In the genomic region with DNA sequence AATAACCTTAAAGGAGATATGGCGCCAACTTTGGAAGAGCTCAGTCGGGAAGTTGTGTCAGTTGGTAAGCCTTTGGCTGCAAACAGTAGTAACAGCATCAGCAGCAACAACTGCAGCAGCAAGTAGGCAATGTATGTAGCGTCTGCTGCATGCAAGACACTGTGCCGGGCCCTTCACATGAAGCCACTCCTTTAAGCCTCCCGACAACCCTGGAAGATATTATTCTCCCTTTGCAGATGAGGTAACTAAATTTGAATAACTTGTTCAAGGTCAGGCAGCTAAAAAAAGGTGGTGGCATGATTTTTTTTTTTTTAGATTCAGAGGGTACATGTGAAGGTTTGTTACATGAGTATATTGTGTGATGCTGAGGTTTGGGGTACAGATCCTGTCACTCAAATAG, we compare ENCODE assay signal across 24 cellular contexts. TPM values are rescaled to one million over a fixed set of nuclear protein-coding genes. Genes with fewer than 3 reads are reported as not detected.
DNase-seq lines count a peak whose midpoint lies in the region; ATAC-seq, FAIRE-seq and TF ChIP-seq lines count a peak whose summit lies in the region.
"Had no signal": no experiment of that assay in that cellular context is flagged by ENCODE, and none has a peak within 500 bp of the region (broad histone marks: within the 10 kb centered on the region; RNA-seq: fewer than 3 reads in every experiment).

No MANE protein-coding gene starts in this region.

- H3K23ac ChIP-seq in H1 (ENCODE audit: insufficient read length), result no peak overlapping the region

- TF ChIP-seq POLR2A in H1 (IDR thresholded peaks at IDR 0.05; ENCODE audit: control extremely low read depth in 1 of 2, low read depth in 2 of 2, low read length in 2 of 2) (no peak), spleen (IDR thresholded peaks at IDR 0.05) (no peak)

- peaks cover 7% of the 10 kb centered on the region for H3K4me1 Mint-ChIP-seq in activated CD8-positive, alpha-beta T cell treated with anti-CD3 and anti-CD28 coated beads for 36 hours (ENCODE audit: low read depth)

- H2AFZ ChIP-seq in Karpas-422 (ENCODE audit: low read length) (no peak overlapping the region), H1 (ENCODE audit: low read length) (no peak overlapping the region)
- H2AFZ ChIP-seq: PC-9 had no signal

- peaks cover 34 to 84% (median 70%) of the 10 kb centered on the region in 10 experiments for H3K4me1 ChIP-seq in BLaER1 treated with 17β-estradiol and CSF1 and Interleukin-3, amounts not matched to agents 10 nM and 100 nM
- H3K4me1 ChIP-seq in Karpas-422 (ENCODE audit: low read length) (peaks cover 72% of the 10 kb centered on the region), H1 (replicated peaks in 1 of 4; ENCODE audit: control insufficient read depth in 3 of 4, insufficient read depth in 4 of 4, low read length in 3 of 4) (peaks cover 12 to 26% (median 19%) of the 10 kb centered on the region in 4 experiments), spleen (peaks cover 8 to 89% (median 58%) of the 10 kb centered on the region in 6 donors)
- H3K4me1 ChIP-seq: SJSA1 had no signal

- no peaks in the 10 kb centered on the region for H3K9me2 ChIP-seq in Karpas-422 (replicated peaks; ENCODE audit: insufficient read depth, low read length)

- no peak overlapping the region for H2BK12ac ChIP-seq in H1 (ENCODE audit: low read depth, low read length)

- no peak overlapping the region for H2BK20ac ChIP-seq in H1 (ENCODE audit: low read length)

- peaks cover 0 to 17% (median 0%) of the 10 kb centered on the region in 11 experiments; a peak in 6 of 22 replicates for H3K36me3 ChIP-seq in BLaER1 treated with 17β-estradiol and CSF1 and Interleukin-3, amounts not matched to agents 10 nM and 100 nM
- H3K36me3 ChIP-seq in Karpas-422 (ENCODE audit: insufficient read depth, low read length) (peaks cover 24% of the 10 kb centered on the region), H1 (ENCODE audit: control insufficient read depth in 2 of 4, insufficient read depth in 4 of 4, low read length in 3 of 4) (no peaks in the 10 kb centered on the region), spleen (peaks cover 0 to 11% (median 0%) of the 10 kb centered on the region in 6 donors)

- no peak overlapping the region for H2BK15ac ChIP-seq in H1 (ENCODE audit: low read length)

- no peak overlapping the region for H3K18ac ChIP-seq in H1 (ENCODE audit: extremely low read depth, low read length)

- TF ChIP-seq RAD21 in H1 (IDR thresholded peaks at IDR 0.05 in 1 of 2, conservative IDR thresholded peaks at IDR 0.05 in 1 of 2; ENCODE audit: low read depth in 2 of 2, low read length in 2 of 2), result no peak

- H4K20me1 ChIP-seq in BLaER1 treated with 17β-estradiol and CSF1 and Interleukin-3, amounts not matched to agents 10 nM and 100 nM, result peaks cover 0 to 9% (median 0%) of the 10 kb centered on the region in 11 experiments; a peak in 5 of 22 replicates
- no peaks in the 10 kb centered on the region for H4K20me1 ChIP-seq in Karpas-422 (ENCODE audit: insufficient read depth, low read depth, low read length)
- H4K20me1 ChIP-seq in H1 (replicated peaks in 1 of 2; ENCODE audit: control insufficient read depth in 1 of 2, insufficient read depth in 2 of 2, low read length in 2 of 2), result peaks cover 0 to 4% of the 10 kb centered on the region in 2 experiments

- no peaks in the 10 kb centered on the region for H3K9me3 ChIP-seq in BLaER1 treated with 17β-estradiol and CSF1 and Interleukin-3, amounts not matched to agents 10 nM and 100 nM (replicated peaks in 1 of 11)
- no peaks in the 10 kb centered on the region; the same call in 1 of the 2 replicates for H3K9me3 ChIP-seq in Karpas-422 (ENCODE audit: low read length)
- H3K9me3 ChIP-seq in H1 (ENCODE audit: insufficient read depth in 2 of 2, low read depth in 1 of 2, low read length in 1 of 2), result no peaks in the 10 kb centered on the region
- H3K9me3 ChIP-seq in spleen, result no peaks in the 10 kb centered on the region
- H3K9me3 ChIP-seq: SJSA1 had no signal

- intact Hi-C loops in spleen (cut with DNase I; ENCODE audit: low total_unique reads), result no loop called here
- intact Hi-C loops in activated CD8-positive, alpha-beta T cell treated with anti-CD3 and anti-CD28 coated beads for 36 hours (cut with micrococcal nuclease), result no loop called here

- no peaks in the 10 kb centered on the region for H3K9me3 Mint-ChIP-seq in activated CD8-positive, alpha-beta T cell treated with anti-CD3 and anti-CD28 coated beads for 36 hours
- H3K9me3 Mint-ChIP-seq: CD8-positive, alpha-beta T cell had no signal

- no peak overlapping the region for H3K4me3 ChIP-seq in BLaER1 treated with 17β-estradiol and CSF1 and Interleukin-3, amounts not matched to agents 10 nM and 100 nM
- H3K4me3 ChIP-seq in Karpas-422 (ENCODE audit: low read length), result peak overlapping the region; percentile 55
- no peak overlapping the region for H3K4me3 ChIP-seq in H1 (ENCODE audit: extremely low read depth in 1 of 4, insufficient read depth in 2 of 4, low read depth in 3 of 4, low read length in 4 of 4)
- no peak overlapping the region for H3K4me3 ChIP-seq in spleen
- H3K4me3 ChIP-seq: PC-9, SJSA1 had no signal

- H3K79me2 ChIP-seq in Karpas-422 (ENCODE audit: low read length) (peaks cover 68% of the 10 kb centered on the region), H1 (ENCODE audit: control insufficient read depth in 1 of 2, insufficient read depth in 2 of 2, low read length in 2 of 2) (peaks cover 0 to 59% of the 10 kb centered on the region in 2 experiments; a peak in 3 of 4 replicates)

- H3K4me2 ChIP-seq in BLaER1 treated with 17β-estradiol and CSF1 and Interleukin-3, amounts not matched to agents 10 nM and 100 nM, result peak overlapping the region in 6 of 11 experiments; percentile 22 to 47 (median 33); a peak in 6 of 22 replicates
- H3K4me2 ChIP-seq in Karpas-422 (ENCODE audit: low read depth, low read length, poor library complexity, severe bottlenecking), result peak overlapping the region; percentile 78
- no peak overlapping the region for H3K4me2 ChIP-seq in H1 (ENCODE audit: insufficient read depth in 1 of 2, low read depth in 2 of 2, low read length in 2 of 2)
- H3K4me2 ChIP-seq: PC-9 had no signal

- H3K27ac Mint-ChIP-seq in activated CD8-positive, alpha-beta T cell treated with anti-CD3 and anti-CD28 coated beads for 36 hours, result no peak overlapping the region
- H3K27ac Mint-ChIP-seq: CD8-positive, alpha-beta T cell had no signal

- H3K27me3 ChIP-seq in BLaER1 treated with 17β-estradiol and CSF1 and Interleukin-3, amounts not matched to agents 10 nM and 100 nM, result no peaks in the 10 kb centered on the region
- H3K27me3 ChIP-seq in Karpas-422 (ENCODE audit: low read length) (no peaks in the 10 kb centered on the region), H1 (replicated peaks in 1 of 4; ENCODE audit: control insufficient read depth in 3 of 4, extremely low read depth in 1 of 4, insufficient read depth in 3 of 4, low read length in 3 of 4) (no peaks in the 10 kb centered on the region), spleen (replicated peaks in 1 of 7) (no peaks in the 10 kb centered on the region)
- H3K27me3 ChIP-seq: SJSA1 had no signal

- no peak for TF ChIP-seq CTCF in H1 (IDR thresholded peaks at IDR 0.05; ENCODE audit: control extremely low read depth in 1 of 3, insufficient read depth in 1 of 3, low read depth in 1 of 3, low read length in 3 of 3)
- no peak for TF ChIP-seq CTCF in spleen (IDR thresholded peaks at IDR 0.05 in 8 of 11, conservative IDR thresholded peaks at IDR 0.05 in 3 of 11)
- no peak for TF ChIP-seq CTCF in activated CD8-positive, alpha-beta T cell treated with anti-CD3 and anti-CD28 coated beads for 36 hours (IDR thresholded peaks at IDR 0.05)

- H3K27me3 Mint-ChIP-seq in activated CD8-positive, alpha-beta T cell treated with anti-CD3 and anti-CD28 coated beads for 36 hours, result no peaks in the 10 kb centered on the region

- DNase-seq in Karpas-422, result peak; percentile 96
- DNase-seq in H1 (ENCODE audit: low read depth in 1 of 2, low spot score in 2 of 2), result no peak
- no peak for DNase-seq in spleen
- DNase-seq in NCI-H1417 treated with DMSO at 0.1 percent for 48 hours (lab: John Stamatoyannopoulos, UW), result no peak
- DNase-seq in activated CD8-positive, alpha-beta T cell treated with anti-CD3 and anti-CD28 coated beads for 36 hours, result no peak
- DNase-seq in activated CD4-positive, alpha-beta T cell treated with anti-CD3 and anti-CD28 coated beads, Interleukin-2, amount 50 U/mL, for 4 hours, result no peak
- DNase-seq: CD8-positive, alpha-beta T cell; DND-41; NCI-H1436; NCI-H1930; NCI-H226; NCI-H524; NCI-H82; PC-9 had no signal

- CTCF ChIA-PET in H1 (lab: Charles Lee; ENCODE audit: partially characterized antibody), result interaction anchor here (0.5 to 4.1 kb wide), 6 partner anchors 17 to 316 kb away, joined by 3 to 11 read pairs (median 4); no protein-coding TSS in a partner anchor
- CTCF ChIA-PET in activated CD8-positive, alpha-beta T cell treated with anti-CD3 and anti-CD28 coated beads for 36 hours (lab: Charles Lee), result no interaction called here

- H3K56ac ChIP-seq in H1 (replicated peaks; ENCODE audit: insufficient read length, low read depth, low read length), result no peak overlapping the region

- no peak overlapping the region for H2BK120ac ChIP-seq in H1 (replicated peaks; ENCODE audit: low read depth, low read length)

- H4K91ac ChIP-seq in H1 (replicated peaks; ENCODE audit: insufficient read length, low read length), result no peak overlapping the region

- no peak overlapping the region for H3K4me3 Mint-ChIP-seq in activated CD8-positive, alpha-beta T cell treated with anti-CD3 and anti-CD28 coated beads for 36 hours
- H3K4me3 Mint-ChIP-seq: CD8-positive, alpha-beta T cell had no signal

- no peak overlapping the region for H3K4ac ChIP-seq in H1 (replicated peaks; ENCODE audit: insufficient read length, low read depth, low read length)

- no peak for TF ChIP-seq EP300 in H1 (IDR thresholded peaks at IDR 0.05; ENCODE audit: borderline replicate concordance in 1 of 2, low read depth in 2 of 2, low read length in 2 of 2)

- H3K9ac ChIP-seq in BLaER1 treated with 17β-estradiol and CSF1 and Interleukin-3, amounts not matched to agents 10 nM and 100 nM, result no peak overlapping the region
- H3K9ac ChIP-seq in Karpas-422 (ENCODE audit: low read length), result peak overlapping the region; percentile 72
- no peak overlapping the region for H3K9ac ChIP-seq in H1 (replicated peaks in 1 of 4; ENCODE audit: extremely low read depth in 1 of 4, low read depth in 3 of 4, low read length in 3 of 4)

- H3K23me2 ChIP-seq in H1 (ENCODE audit: low read depth, low read length), result peaks cover 3% of the 10 kb centered on the region; the same call in 1 of the 2 replicates

- no peak overlapping the region for H4K8ac ChIP-seq in H1 (ENCODE audit: extremely low read depth, insufficient read depth, low read length)

- FAIRE-seq in H1 (lab: Jason Lieb, UNC), result no peak
- FAIRE-seq: D721Med, G401.6, H54 had no signal

- H3K79me1 ChIP-seq in H1 (ENCODE audit: low read depth, low read length), result peaks cover 23% of the 10 kb centered on the region

- H4K5ac ChIP-seq in H1 (ENCODE audit: insufficient read length, low read depth, low read length), result no peak overlapping the region

- H2AK5ac ChIP-seq in H1 (ENCODE audit: low read depth, low read length), result 0 out of 2 replicates have a peak overlapping the region, but pooled peaks have one; percentile 1

- peaks cover 6% of the 10 kb centered on the region for H3K36me3 Mint-ChIP-seq in activated CD8-positive, alpha-beta T cell treated with anti-CD3 and anti-CD28 coated beads for 36 hours (ENCODE audit: low read depth)

- no peak overlapping the region for H2BK5ac ChIP-seq in H1 (ENCODE audit: low read depth, low read length)

- 82% methylated on average over 5 of the region's 5 CpGs; no CpG with 5 or more reads in 1 of the 2 experiments for WGBS in H1 (ENCODE audit: extremely low coverage in 1 of 2, insufficient coverage in 1 of 2, insufficient read length in 1 of 2, insufficient replicate concordance in 2 of 2, low coverage in 1 of 2, low lambda C conversion rate in 2 of 2, missing lambda C conversion rate in 1 of 2), 2 experiments
- 59 to 79% (median 76%) methylated on average over 5 of the region's 5 CpGs for WGBS in spleen, 5 donors

- no peak for ATAC-seq in activated CD8-positive, alpha-beta T cell treated with anti-CD3 and anti-CD28 coated beads for 36 hours
- ATAC-seq: CD8-positive, alpha-beta T cell had no signal

- POLR2A ChIA-PET in H1 (lab: Charles Lee; ENCODE audit: partially characterized antibody), result interaction anchor here (0.6 to 2.5 kb wide), 7 partner anchors 9 to 62 kb away, joined by 3 to 9 read pairs (median 4); a partner anchor contains a TSS
- POLR2A ChIA-PET in activated CD8-positive, alpha-beta T cell treated with anti-CD3 and anti-CD28 coated beads for 36 hours (lab: Charles Lee), result no interaction called here

- H3K27ac ChIP-seq in BLaER1 treated with 17β-estradiol and CSF1 and Interleukin-3, amounts not matched to agents 10 nM and 100 nM, result no peak overlapping the region
- H3K27ac ChIP-seq in Karpas-422 (ENCODE audit: low read length), result peak overlapping the region; percentile 99
- no peak overlapping the region for H3K27ac ChIP-seq in H1 (ENCODE audit: low read depth, low read length)
- peak overlapping the region in 5 of 8 donors; percentile 32 to 65 (median 45) for H3K27ac ChIP-seq in spleen
- H3K27ac ChIP-seq: HL-60, PC-9, SJSA1 had no signal

- no peak overlapping the region for H3K14ac ChIP-seq in H1 (ENCODE audit: insufficient read length)

RNA-seq across cellular contexts. Expression of a gene that starts 19.7 kb away (rescaled TPM):
- 68.6 and 88.1 TPM in 2 replicates for total RNA-seq in Karpas-422 (2014; rRNA removed; shearing (Covaris generic); ENCODE audit: low replicate concordance)
- 43.0 and 54.9 TPM in 2 replicates for total RNA-seq in H1 (2021; fragmentation: NEBNext Ultra II Directional; extraction: Animal tissue kit (Norgen Biotek cat#: 25700))
- 15.0 and 20.7 TPM in 2 replicates for polyA plus RNA-seq in H1 (2011; rRNA removed)
- 6.4 TPM for polyA plus RNA-seq in H1 (2011; cell fraction: cytosol; rRNA removed)
- polyA plus RNA-seq in H1 (2011; cell fraction: nucleus; rRNA removed), result 18.8 TPM
- polyA plus RNA-seq in H1 (2012, experiment 1 of 2), result 20.8 to 28.2 TPM (median 23.1 TPM) in 4 replicates
- polyA plus RNA-seq in H1 (2012, experiment 2 of 2), result 11.1 TPM
- polyA plus RNA-seq in H1 (2013, experiment 1 of 2), result 13.0 TPM
- polyA plus RNA-seq in H1 (2013, experiment 2 of 2), result 12.9 TPM
- 29.1 and 30.5 TPM in 2 replicates for polyA minus RNA-seq in H1 (2011; rRNA and poly(A)+ RNA removed)
- 25.5 TPM for polyA minus RNA-seq in H1 (2011; cell fraction: cytosol; rRNA and poly(A)+ RNA removed)
- polyA minus RNA-seq in H1 (2011; cell fraction: nucleus; rRNA and poly(A)+ RNA removed), result 35.5 TPM
- 10 to 100 TPM; 35.9 to 62.6 (median 45.1) TPM for total RNA-seq in spleen
- 10 to 100 TPM in 1 of 3 donors, 1 to 10 TPM in 2; 5.4 to 13.4 (median 5.4) TPM for polyA plus RNA-seq in spleen
- total RNA-seq in activated CD8-positive, alpha-beta T cell treated with anti-CD3 and anti-CD28 coated beads for 36 hours, result 1 to 10 TPM; 8.9 to 9.8 TPM

RNA-seq across cellular contexts. Expression of a gene that starts 20.3 kb away (rescaled TPM):
- not detected in 2 replicates for total RNA-seq in Karpas-422 (2014; rRNA removed; shearing (Covaris generic); ENCODE audit: low replicate concordance)
- not detected in 2 replicates for total RNA-seq in H1 (2021; fragmentation: NEBNext Ultra II Directional; extraction: Animal tissue kit (Norgen Biotek cat#: 25700))
- polyA plus RNA-seq in H1 (2011; rRNA removed), result not detected in 2 replicates
- polyA plus RNA-seq in H1 (2011; cell fraction: cytosol; rRNA removed), result not detected
- 0.01 TPM for polyA plus RNA-seq in H1 (2011; cell fraction: nucleus; rRNA removed)
- polyA plus RNA-seq in H1 (2012, experiment 1 of 2), result 0.01 TPM in 1 of 4 replicates, not detected in the others
- polyA plus RNA-seq in H1 (2012, experiment 2 of 2), result not detected
- under 0.01 TPM for polyA plus RNA-seq in H1 (2013, experiment 1 of 2)
- polyA plus RNA-seq in H1 (2013, experiment 2 of 2), result not detected
- not detected in 2 replicates for polyA minus RNA-seq in H1 (2011; rRNA and poly(A)+ RNA removed)
- not detected for polyA minus RNA-seq in H1 (2011; cell fraction: cytosol; rRNA and poly(A)+ RNA removed)
- not detected for polyA minus RNA-seq in H1 (2011; cell fraction: nucleus; rRNA and poly(A)+ RNA removed)
- not detected for total RNA-seq in spleen
- not detected for polyA plus RNA-seq in spleen
- not detected for total RNA-seq in activated CD8-positive, alpha-beta T cell treated with anti-CD3 and anti-CD28 coated beads for 36 hours
- total RNA-seq: A172; CD8-positive, alpha-beta T cell; HT1080; MCF 10A; PC-9; SJSA1 had no signal
- polyA plus RNA-seq: BJ had no signal

Comparison
In these comparisons a context has a peak if more than half of its experiments do, and no peak if none do; other contexts are left out.
1. H3K27ac ChIP-seq: peak in Karpas-422 (single experiment) and spleen (5 of 8); none in BLaER1 treated with 17β-estradiol and CSF1 and Interleukin-3, amounts not matched to agents 10 nM and 100 nM (0 of 11) and H1 (single experiment).
2. H3K4me2 ChIP-seq: peak in BLaER1 treated with 17β-estradiol and CSF1 and Interleukin-3, amounts not matched to agents 10 nM and 100 nM (6 of 11) and Karpas-422 (single experiment); none in H1 (0 of 2).